ENCODE assay signal across 11 cellular contexts in the genomic region with DNA sequence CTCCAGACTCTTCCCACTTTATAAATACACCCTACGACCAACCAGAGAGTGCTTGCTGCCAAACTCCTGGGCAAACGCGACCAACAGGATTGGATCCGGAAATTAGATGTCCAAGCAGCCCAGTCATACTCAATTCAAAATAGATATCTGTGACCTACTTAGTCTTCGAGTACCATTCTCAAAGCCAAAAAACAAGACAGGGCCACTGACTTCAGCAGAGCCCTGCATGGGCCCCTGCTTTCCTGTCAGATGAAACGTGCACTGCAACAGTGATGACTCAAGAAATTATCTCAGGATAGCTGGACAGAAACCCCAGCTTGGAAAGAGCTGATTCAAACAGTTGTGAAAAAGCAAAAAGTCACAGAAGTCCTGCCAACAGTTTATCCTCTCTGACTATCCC. TPM values are rescaled to one million over a fixed set of nuclear protein-coding genes. Genes with fewer than 3 reads are reported as not detected.
DNase-seq lines count a peak whose midpoint lies in the region; ATAC-seq and TF ChIP-seq lines count a peak whose summit lies in the region.
"Had no signal": no experiment of that assay in that cellular context is flagged by ENCODE, and none has a peak within 500 bp of the region (broad histone marks: within the 10 kb centered on the region; RNA-seq: fewer than 3 reads in every experiment).

No MANE protein-coding gene starts in this region.

- H3K27me3 Mint-ChIP-seq in immature natural killer cell (ENCODE audit: low read depth in 3 of 3) = no peaks in the 10 kb centered on the region

- peak; percentile 25 for ATAC-seq in GM19395 (IDR thresholded peaks at IDR 0.05; ENCODE audit: unreplicated experiment)

- H3K4me1 Mint-ChIP-seq in immature natural killer cell = peaks cover 79 to 94% of the 10 kb centered on the region in 2 donors

- TF ChIP-seq POLR2A in NB4 (IDR thresholded peaks at IDR 0.05; ENCODE audit: extremely low read depth, insufficient read length) = no peak

- peak; percentile 63 for DNase-seq in AG08395 (ENCODE audit: low spot score)
- peak; percentile 49 for DNase-seq in NB4 (ENCODE audit: low read depth)
- peak; percentile 60 for DNase-seq in fibroblast of the aortic adventitia (ENCODE audit: low read depth)
- DNase-seq in ACHN = no peak
- DNase-seq in NCI-H1105 (lab: John Stamatoyannopoulos, UW) = no peak
- DNase-seq in ureter (ENCODE audit: low spot score) = no peak
- DNase-seq in immature natural killer cell = no peak
- DNase-seq: activated CD4-positive, CD25-positive, alpha-beta regulatory T cell; GOT3; NCI-H187 treated with DMSO at 0.1 percent for 48 hours had no signal

- peak overlapping the region in 3 of 6 donors; percentile 5 to 80 (median 58) for H3K27ac Mint-ChIP-seq in immature natural killer cell

- H3K4me3 ChIP-seq in NB4 (ENCODE audit: low read depth, low read length) (no peak overlapping the region), fibroblast of the aortic adventitia (ENCODE audit: low read depth, low read length) (no peak overlapping the region)

- in situ Hi-C loops in ACHN (cut with HindIII; ENCODE audit: low pct_ligation_motif_present, low pct_unique_long_range_greater_than_20kb, low sequenced_read_pairs) = no loop called here

- H3K4me3 Mint-ChIP-seq in immature natural killer cell = peak overlapping the region in 1 of 5 donors; percentile 36

- no peak for TF ChIP-seq CTCF in NB4 (IDR thresholded peaks at IDR 0.05; ENCODE audit: low read depth, low read length)
- TF ChIP-seq CTCF in fibroblast of the aortic adventitia (IDR thresholded peaks at IDR 0.05; ENCODE audit: insufficient read depth, low read length) = no peak

- H3K9me3 Mint-ChIP-seq in immature natural killer cell = no peaks in the 10 kb centered on the region

- no peaks in the 10 kb centered on the region for H3K36me3 Mint-ChIP-seq in immature natural killer cell

RNA-seq across cellular contexts. Expression of gene SMCO4, which starts 17.6 kb away (rescaled TPM):
- 6.7 and 7.3 TPM in 2 replicates for total RNA-seq in fibroblast of the aortic adventitia (ENCODE audit: low replicate concordance)
- total RNA-seq in ureter = 13.9 TPM
- polyA plus RNA-seq in immature natural killer cell = 10 to 100 TPM; 10.2 to 11.1 (median 10.3) TPM

Comparison
In these comparisons a context has a peak if more than half of its experiments do, and no peak if none do; other contexts are left out.
1. DNase-seq: peak in AG08395 (single experiment), NB4 (single experiment) and fibroblast of the aortic adventitia (single experiment); none in ACHN (single experiment), NCI-H1105 (single experiment), ureter (single experiment) and immature natural killer cell (0 of 3).